In genomic region chr19:1881393-1882088, GRCh38 we compare ENCODE assay signal across 7 cellular contexts. TPM values are rescaled to one million over a fixed set of nuclear protein-coding genes. Genes with fewer than 3 reads are reported as not detected.
DNase-seq lines count a peak whose midpoint lies in the region; ATAC-seq and TF ChIP-seq lines count a peak whose summit lies in the region.
"Not testable (repeated sequence)": the region's sequence is repeated elsewhere in the genome, so short reads cannot be mapped to it uniquely, and the experiment has no call there.

No MANE protein-coding gene starts in this region.

- POLR2A ChIA-PET in activated CD8-positive, alpha-beta T cell treated with anti-CD3 and anti-CD28 coated beads, Interleukin-2, amount 10 ng/mL, durations not matched to agents 7 days and 5 days (lab: Charles Lee), result interaction anchor here (1.5 to 1.8 kb wide), 2 partner anchors 24 to 26 kb away, joined by 6 read pairs; no protein-coding TSS in a partner anchor

- peak overlapping the region; percentile 52 for H3K4me2 ChIP-seq in neural progenitor cell

- not testable (repeated sequence) for H3K4me3 ChIP-seq in esophagus (ENCODE audit: low read depth in 1 of 2, low read length in 2 of 2); right lobe of liver; neural progenitor cell

- not testable (repeated sequence) for ATAC-seq in activated CD8-positive, alpha-beta T cell treated with anti-CD3 and anti-CD28 coated beads, Interleukin-2, amount 10 ng/mL, durations not matched to agents 7 days and 5 days; right lobe of liver
- peak; percentile 8 for ATAC-seq in stimulated activated naive CD8-positive, alpha-beta T cell treated with anti-CD3 and anti-CD28 coated beads, Interleukin-15, amount 100 ng/mL, for 72 hours

- H3K4me1 ChIP-seq in esophagus (ENCODE audit: control insufficient read depth in 2 of 2, insufficient read depth in 2 of 2, low read length in 1 of 2) (peaks cover 20 to 29% of the 10 kb centered on the region in 2 donors), right lobe of liver (peaks cover 0 to 11% (median 2%) of the 10 kb centered on the region in 4 donors), neural progenitor cell (peaks cover 23% of the 10 kb centered on the region)

- not testable (repeated sequence) for TF ChIP-seq POLR2A in right lobe of liver (IDR thresholded peaks at IDR 0.05)

- H3K36me3 ChIP-seq in KOPT-K1 (ENCODE audit: insufficient read depth, low read length); esophagus (ENCODE audit: control insufficient read depth in 2 of 2, insufficient read depth in 2 of 2, low read length in 1 of 2); right lobe of liver; neural progenitor cell: not testable (repeated sequence)

- H3K9ac ChIP-seq in neural progenitor cell, result peak overlapping the region; percentile 37

- H3K27me3 ChIP-seq in esophagus (ENCODE audit: control insufficient read depth in 1 of 2, insufficient read depth in 2 of 2, low read length in 2 of 2); right lobe of liver; neural progenitor cell: not testable (repeated sequence)

- peaks cover 45% of the 10 kb centered on the region for H3K4me1 Mint-ChIP-seq in activated CD8-positive, alpha-beta T cell treated with anti-CD3 and anti-CD28 coated beads, Interleukin-2, amount 10 ng/mL, durations not matched to agents 7 days and 5 days (ENCODE audit: low read depth)
- H3K4me1 Mint-ChIP-seq in neural progenitor cell, result peaks cover 23% of the 10 kb centered on the region
- H3K4me1 Mint-ChIP-seq in stimulated activated naive CD8-positive, alpha-beta T cell treated with anti-CD3 and anti-CD28 coated beads, Interleukin-15, amount 100 ng/mL, for 72 hours, result peaks cover 50% of the 10 kb centered on the region

- peak overlapping the region; percentile 93 for H3K4me3 Mint-ChIP-seq in activated CD8-positive, alpha-beta T cell treated with anti-CD3 and anti-CD28 coated beads, Interleukin-2, amount 10 ng/mL, durations not matched to agents 7 days and 5 days
- not testable (repeated sequence) for H3K4me3 Mint-ChIP-seq in neural progenitor cell
- H3K4me3 Mint-ChIP-seq in stimulated activated naive CD8-positive, alpha-beta T cell treated with anti-CD3 and anti-CD28 coated beads, Interleukin-15, amount 100 ng/mL, for 72 hours, result peak overlapping the region; percentile 96 to 97

- TF ChIP-seq CTCF in right lobe of liver (IDR thresholded peaks at IDR 0.05); neural progenitor cell (IDR thresholded peaks at IDR 0.05): not testable (repeated sequence)

- H3K27me3 Mint-ChIP-seq in activated CD8-positive, alpha-beta T cell treated with anti-CD3 and anti-CD28 coated beads, Interleukin-2, amount 10 ng/mL, durations not matched to agents 7 days and 5 days (ENCODE audit: low read depth); stimulated activated naive CD8-positive, alpha-beta T cell treated with anti-CD3 and anti-CD28 coated beads, Interleukin-15, amount 100 ng/mL, for 72 hours: not testable (repeated sequence)
- peaks cover 11% of the 10 kb centered on the region for H3K27me3 Mint-ChIP-seq in neural progenitor cell (ENCODE audit: insufficient read depth, low read depth)

- H2AFZ ChIP-seq in neural progenitor cell (replicated peaks), result not testable (repeated sequence)

- H3F3A ChIP-seq in neural progenitor cell (ENCODE audit: low read depth), result peaks cover 15% of the 10 kb centered on the region

- not testable (repeated sequence) for H3K9me3 ChIP-seq in KOPT-K1 (ENCODE audit: insufficient read depth, low read length, poor library complexity, severe bottlenecking); esophagus (ENCODE audit: control insufficient read depth in 2 of 2, insufficient read depth in 1 of 2, low read depth in 1 of 2, low read length in 1 of 2); right lobe of liver; neural progenitor cell (ENCODE audit: low read depth)

- intact Hi-C loops in right lobe of liver (cut with DNase I), result not testable (repeated sequence)

- peaks cover 40% of the 10 kb centered on the region for H3K36me3 Mint-ChIP-seq in activated CD8-positive, alpha-beta T cell treated with anti-CD3 and anti-CD28 coated beads, Interleukin-2, amount 10 ng/mL, durations not matched to agents 7 days and 5 days (ENCODE audit: low read depth)
- H3K36me3 Mint-ChIP-seq in neural progenitor cell, result not testable (repeated sequence)

- not testable (repeated sequence) for H3K9me3 Mint-ChIP-seq in activated CD8-positive, alpha-beta T cell treated with anti-CD3 and anti-CD28 coated beads, Interleukin-2, amount 10 ng/mL, durations not matched to agents 7 days and 5 days (ENCODE audit: insufficient read depth); neural progenitor cell; stimulated activated naive CD8-positive, alpha-beta T cell treated with anti-CD3 and anti-CD28 coated beads, Interleukin-15, amount 100 ng/mL, for 72 hours

- H3K27ac ChIP-seq in KOPT-K1 (ENCODE audit: low read depth, low read length, poor library complexity, severe bottlenecking), result peak overlapping the region; percentile 48
- H3K27ac ChIP-seq in angular gyrus (ENCODE audit: low read depth, low read length), result peak overlapping the region; percentile 93
- peak overlapping the region; percentile 20 to 58 for H3K27ac ChIP-seq in esophagus (ENCODE audit: low read depth in 2 of 2, low read length in 1 of 2)
- H3K27ac ChIP-seq in right lobe of liver, result peak overlapping the region in 2 of 3 donors; percentile 49 to 86
- H3K27ac ChIP-seq in neural progenitor cell, result not testable (repeated sequence)

- peak overlapping the region; percentile 95 for H3K27ac Mint-ChIP-seq in activated CD8-positive, alpha-beta T cell treated with anti-CD3 and anti-CD28 coated beads, Interleukin-2, amount 10 ng/mL, durations not matched to agents 7 days and 5 days
- H3K27ac Mint-ChIP-seq in neural progenitor cell, result not testable (repeated sequence)
- peak overlapping the region; percentile 94 to 97 for H3K27ac Mint-ChIP-seq in stimulated activated naive CD8-positive, alpha-beta T cell treated with anti-CD3 and anti-CD28 coated beads, Interleukin-15, amount 100 ng/mL, for 72 hours

- 41 to 69% methylated on average over 18 to 44 of the region's 44 CpGs for WGBS in esophagus, 2 donors
- no CpG with 5 or more reads among the region's 44 CpGs for WGBS in right lobe of liver (ENCODE audit: insufficient coverage, low coverage, low lambda C conversion rate, missing lambda C conversion rate)

- CTCF ChIA-PET in activated CD8-positive, alpha-beta T cell treated with anti-CD3 and anti-CD28 coated beads, Interleukin-2, amount 10 ng/mL, durations not matched to agents 7 days and 5 days (lab: Charles Lee), result interaction anchor here (3.2 kb wide), 1 partner anchor 16 kb away, joined by 22 read pairs; no protein-coding TSS in a partner anchor

- H4K20me1 ChIP-seq in neural progenitor cell (ENCODE audit: low read depth), result peaks cover 27% of the 10 kb centered on the region

- not testable (repeated sequence) for DNase-seq in activated CD8-positive, alpha-beta T cell treated with anti-CD3 and anti-CD28 coated beads, Interleukin-2, amount 10 ng/mL, durations not matched to agents 7 days and 5 days; right lobe of liver; neural progenitor cell (ENCODE audit: low spot score); stimulated activated naive CD8-positive, alpha-beta T cell treated with anti-CD3 and anti-CD28 coated beads, Interleukin-15, amount 100 ng/mL, for 72 hours

- H3K79me2 ChIP-seq in neural progenitor cell (ENCODE audit: low read depth), result peaks cover 34% of the 10 kb centered on the region

RNA-seq across cellular contexts. Expression of gene ABHD17A, which starts 3.8 kb away (rescaled TPM):
- 100 to 1,000 TPM; 181 to 196 TPM for total RNA-seq in activated CD8-positive, alpha-beta T cell treated with anti-CD3 and anti-CD28 coated beads, Interleukin-2, amount 10 ng/mL, durations not matched to agents 7 days and 5 days
- 10 to 100 TPM; 73.9 to 76.2 TPM for polyA plus RNA-seq in esophagus
- total RNA-seq in right lobe of liver (10 to 100 TPM; 20.4 to 49.5 (median 23.5) TPM), neural progenitor cell (ENCODE audit: low replicate concordance) (20.2 and 87.0 TPM in 2 replicates)

RNA-seq across cellular contexts. Expression of gene KLF16, which starts 18.2 kb away (rescaled TPM):
- total RNA-seq in activated CD8-positive, alpha-beta T cell treated with anti-CD3 and anti-CD28 coated beads, Interleukin-2, amount 10 ng/mL, durations not matched to agents 7 days and 5 days, result 10 to 100 TPM; 26.5 to 29.8 TPM
- polyA plus RNA-seq in esophagus, result 10 to 100 TPM in 1 of 2 donors, 1 to 10 TPM in 1; 9.3 to 13.5 TPM
- total RNA-seq in right lobe of liver (10 to 100 TPM in 5 of 6 experiments, 1 to 10 TPM in 1; 9.9 to 23.6 (median 10.8) TPM), neural progenitor cell (ENCODE audit: low replicate concordance) (1.0 and 4.8 TPM in 2 replicates)

RNA-seq across cellular contexts. Expression of gene ADAT3, which starts 23.7 kb away (rescaled TPM):
- total RNA-seq in activated CD8-positive, alpha-beta T cell treated with anti-CD3 and anti-CD28 coated beads, Interleukin-2, amount 10 ng/mL, durations not matched to agents 7 days and 5 days, result 10 to 100 TPM in 1 of 2 experiments, 1 to 10 TPM in 1; 9.9 to 11.0 TPM
- polyA plus RNA-seq in esophagus, result 1 to 10 TPM; 6.4 to 6.9 TPM
- total RNA-seq in right lobe of liver (1 to 10 TPM; 1.8 to 5.3 (median 2.7) TPM), neural progenitor cell (ENCODE audit: low replicate concordance) (2.4 and 6.5 TPM in 2 replicates)

RNA-seq across cellular contexts. Expression of gene SCAMP4, which starts 23.7 kb away (rescaled TPM):
- total RNA-seq in activated CD8-positive, alpha-beta T cell treated with anti-CD3 and anti-CD28 coated beads, Interleukin-2, amount 10 ng/mL, durations not matched to agents 7 days and 5 days, result 10 to 100 TPM; 29.9 to 37.2 TPM
- polyA plus RNA-seq in esophagus, result 10 to 100 TPM; 29.0 to 38.6 TPM
- total RNA-seq in right lobe of liver (10 to 100 TPM; 22.1 to 60.6 (median 24.4) TPM), neural progenitor cell (ENCODE audit: low replicate concordance) (11.5 and 67.6 TPM in 2 replicates)

RNA-seq across cellular contexts. Expression of gene REXO1, which starts 33.3 kb away (rescaled TPM):
- 10 to 100 TPM; 47.9 to 52.9 TPM for total RNA-seq in activated CD8-positive, alpha-beta T cell treated with anti-CD3 and anti-CD28 coated beads, Interleukin-2, amount 10 ng/mL, durations not matched to agents 7 days and 5 days
- polyA plus RNA-seq in esophagus, result 10 to 100 TPM; 13.9 to 27.4 TPM
- total RNA-seq in right lobe of liver (10 to 100 TPM in 4 of 6 experiments, 1 to 10 TPM in 2; 8.0 to 17.7 (median 12.6) TPM), neural progenitor cell (ENCODE audit: low replicate concordance) (12.8 and 38.7 TPM in 2 replicates)
